In the genomic region with DNA sequence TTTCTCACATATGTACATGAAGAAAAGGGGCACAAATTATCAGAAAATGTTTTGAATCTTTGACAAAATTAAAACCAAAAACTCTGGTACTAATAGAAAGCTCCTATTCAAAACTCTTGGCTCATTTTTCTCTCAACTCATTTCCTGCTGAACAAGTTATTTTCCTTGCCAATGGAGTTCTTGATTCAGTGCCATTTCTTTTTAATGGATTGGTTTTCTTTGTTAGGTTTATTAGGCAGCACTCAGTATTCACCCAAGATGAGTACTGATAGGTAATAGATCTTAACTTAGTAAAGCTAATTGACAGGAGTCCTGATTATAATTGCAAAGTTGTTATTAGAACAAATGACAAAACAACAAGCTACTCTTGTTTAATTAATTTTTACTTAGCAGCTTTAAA, we compare ENCODE assay signal across 22 cellular contexts.
DNase-seq lines count a peak whose midpoint lies in the region; ATAC-seq lines count a peak whose summit lies in the region.
"Had no signal": no experiment of that assay in that cellular context is flagged by ENCODE, and none has a peak within 500 bp of the region (broad histone marks: within the 10 kb centered on the region; RNA-seq: fewer than 3 reads in every experiment).

No MANE protein-coding gene starts in this region.

- H3K36me3 Mint-ChIP-seq in stimulated activated naive B cell treated with anti-CD40 and anti-IgM and Interleukin-4, amounts not matched to agents 10 μg/mL and 1 μg/mL and 100 μg/mL, for 72 hours = no peaks in the 10 kb centered on the region
- H3K36me3 Mint-ChIP-seq: CD14-positive monocyte; immature natural killer cell; naive thymus-derived CD4-positive, alpha-beta T cell had no signal

- ATAC-seq in stimulated activated naive B cell treated with anti-CD40 and anti-IgM and Interleukin-4, amounts not matched to agents 10 μg/mL and 1 μg/mL and 100 μg/mL, for 72 hours (replicated peaks) = no peak
- ATAC-seq in HG03342 (IDR thresholded peaks at IDR 0.05; ENCODE audit: unreplicated experiment) = no peak
- ATAC-seq: GM12878; naive thymus-derived CD4-positive, alpha-beta T cell; stimulated activated naive CD8-positive, alpha-beta T cell treated with anti-CD3 and anti-CD28 coated beads, Interleukin-15, Interleukin-2, amounts not matched to agents 100 U/mL and 50 U/mL, for 24 hours; T-helper 17 cell had no signal

- no peaks in the 10 kb centered on the region for H3K4me1 Mint-ChIP-seq in stimulated activated naive B cell treated with anti-CD40 and anti-IgM and Interleukin-4, amounts not matched to agents 10 μg/mL and 1 μg/mL and 100 μg/mL, for 72 hours
- H3K4me1 Mint-ChIP-seq: CD14-positive monocyte; immature natural killer cell; naive thymus-derived CD4-positive, alpha-beta T cell; T-helper 17 cell had no signal

- H3K27ac ChIP-seq in SK-N-MC (peak overlapping the region; percentile 84), epithelial cell of prostate (peak overlapping the region; percentile 39)
- H3K27ac ChIP-seq: SJSA1, thoracic aorta, uterus had no signal

- no peak overlapping the region for H3K4me3 ChIP-seq in SK-N-MC
- H3K4me3 ChIP-seq: GM12878, SJSA1, thoracic aorta, uterus had no signal

- peak; percentile 59 for DNase-seq in NCI-H1105 (lab: John Stamatoyannopoulos, UW)
- DNase-seq in SK-N-MC (ENCODE audit: low read depth, low spot score) = no peak
- no peak for DNase-seq in epithelial cell of prostate (ENCODE audit: low read depth, low spot score)
- DNase-seq in pons (ENCODE audit: low spot score) = peak; percentile 28
- DNase-seq in stimulated activated naive B cell treated with anti-CD40 and anti-IgM and Interleukin-4, amounts not matched to agents 10 μg/mL and 1 μg/mL and 100 μg/mL, for 72 hours = no peak
- DNase-seq in activated CD4-positive, alpha-beta T cell treated with anti-CD3 and anti-CD28 coated beads for 48 hours = no peak
- DNase-seq: activated gamma-delta T cell; Calu3; hypothalamus; immature natural killer cell; naive thymus-derived CD4-positive, alpha-beta T cell; NCI-H146; NCI-H2171; NCI-H526; stimulated activated naive CD8-positive, alpha-beta T cell treated with anti-CD3 and anti-CD28 coated beads, Interleukin-15, Interleukin-2, amounts not matched to agents 100 U/mL and 50 U/mL, for 24 hours; T-helper 17 cell; uterus had no signal

- peaks cover 0 to 5% of the 10 kb centered on the region in 2 donors for H3K27me3 Mint-ChIP-seq in stimulated activated naive B cell treated with anti-CD40 and anti-IgM and Interleukin-4, amounts not matched to agents 10 μg/mL and 1 μg/mL and 100 μg/mL, for 72 hours
- H3K27me3 Mint-ChIP-seq: T-helper 17 cell had no signal

- H3K9ac ChIP-seq in SK-N-MC (ENCODE audit: insufficient read length) = no peak overlapping the region

- H3K27ac Mint-ChIP-seq in stimulated activated naive B cell treated with anti-CD40 and anti-IgM and Interleukin-4, amounts not matched to agents 10 μg/mL and 1 μg/mL and 100 μg/mL, for 72 hours = no peak overlapping the region
- H3K27ac Mint-ChIP-seq: CD14-positive monocyte; immature natural killer cell; naive thymus-derived CD4-positive, alpha-beta T cell; T-helper 17 cell had no signal

- H3K36me3 ChIP-seq in SK-N-MC (ENCODE audit: insufficient read depth, low read length) = no peaks in the 10 kb centered on the region
- H3K36me3 ChIP-seq: SJSA1, thoracic aorta, uterus had no signal

- H3K9me3 Mint-ChIP-seq in stimulated activated naive B cell treated with anti-CD40 and anti-IgM and Interleukin-4, amounts not matched to agents 10 μg/mL and 1 μg/mL and 100 μg/mL, for 72 hours = peaks cover 4 to 6% of the 10 kb centered on the region in 2 donors

- no peaks in the 10 kb centered on the region for H3K9me3 ChIP-seq in SK-N-MC (ENCODE audit: low read depth, low read length)
- H3K9me3 ChIP-seq: SJSA1, thoracic aorta, uterus had no signal

- H3K4me3 Mint-ChIP-seq in stimulated activated naive B cell treated with anti-CD40 and anti-IgM and Interleukin-4, amounts not matched to agents 10 μg/mL and 1 μg/mL and 100 μg/mL, for 72 hours = no peak overlapping the region
- H3K4me3 Mint-ChIP-seq: CD14-positive monocyte; immature natural killer cell; naive thymus-derived CD4-positive, alpha-beta T cell; T-helper 17 cell had no signal

Comparison
In these comparisons a context has a peak if more than half of its experiments do, and no peak if none do; other contexts are left out.
1. DNase-seq: peak in NCI-H1105 (single experiment) and pons (single experiment); none in SK-N-MC (single experiment), epithelial cell of prostate (single experiment), stimulated activated naive B cell treated with anti-CD40 and anti-IgM and Interleukin-4, amounts not matched to agents 10 μg/mL and 1 μg/mL and 100 μg/mL, for 72 hours (single experiment) and activated CD4-positive, alpha-beta T cell treated with anti-CD3 and anti-CD28 coated beads for 48 hours (single experiment).